ENCODE assay signal across 15 cellular contexts in the genomic region with DNA sequence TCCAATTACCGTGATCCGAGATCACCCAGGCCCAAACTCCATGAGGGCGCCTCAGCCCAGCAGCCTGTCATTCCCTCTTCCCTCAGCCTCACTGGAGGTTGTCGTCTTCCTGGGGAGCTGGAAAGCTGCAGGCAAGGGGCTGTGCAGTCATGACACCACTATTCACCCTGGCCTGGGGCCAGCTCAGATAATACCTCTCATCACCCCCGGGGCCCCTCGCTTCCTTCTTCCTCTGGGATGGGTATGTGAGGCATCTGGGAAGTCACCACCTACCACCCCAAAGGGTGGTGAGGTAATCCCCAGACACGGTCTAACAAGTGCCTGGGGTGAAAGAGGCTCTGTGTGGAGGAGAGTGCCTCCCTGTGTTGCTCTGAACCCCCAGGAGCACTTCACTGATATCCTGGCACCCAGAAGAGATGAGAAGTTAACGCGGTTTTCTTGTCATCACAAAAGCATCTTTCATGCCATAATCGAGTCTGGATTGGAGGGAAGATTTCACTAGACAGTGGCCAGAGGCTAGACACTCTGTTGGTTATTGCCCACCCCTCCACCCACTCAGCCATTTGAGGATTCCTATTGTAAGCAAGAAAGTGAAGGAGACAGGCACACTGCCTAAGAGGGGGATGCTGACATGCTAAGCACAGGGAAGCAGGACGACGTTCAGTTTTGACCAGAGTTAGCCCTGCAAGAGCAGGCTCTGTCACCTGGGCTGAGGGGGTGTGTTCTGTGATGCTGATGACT. TPM values are rescaled to one million over a fixed set of nuclear protein-coding genes. Genes with fewer than 3 reads are reported as not detected.
DNase-seq lines count a peak whose midpoint lies in the region; ATAC-seq and TF ChIP-seq lines count a peak whose summit lies in the region.
"Had no signal": no experiment of that assay in that cellular context is flagged by ENCODE, and none has a peak within 500 bp of the region (broad histone marks: within the 10 kb centered on the region; RNA-seq: fewer than 3 reads in every experiment).

No MANE protein-coding gene starts in this region.

- H3K27ac Mint-ChIP-seq in activated naive CD4-positive, alpha-beta T cell treated with anti-CD3 and anti-CD28 coated beads, Interleukin-2, amount 50 U/mL, for 72 hours = peak overlapping the region; percentile 44 to 55

- H3K9me3 Mint-ChIP-seq in activated naive CD4-positive, alpha-beta T cell treated with anti-CD3 and anti-CD28 coated beads, Interleukin-2, amount 50 U/mL, for 72 hours = no peaks in the 10 kb centered on the region

- H3K4me3 ChIP-seq in fibroblast of villous mesenchyme (ENCODE audit: low read depth, low read length) (no peak overlapping the region), retinal pigment epithelial cell (ENCODE audit: low read length) (no peak overlapping the region)
- H3K4me3 ChIP-seq: gastroesophageal sphincter, vagina had no signal

- ATAC-seq in activated naive CD4-positive, alpha-beta T cell treated with anti-CD3 and anti-CD28 coated beads, Interleukin-2, amount 50 U/mL, for 72 hours = peak in 1 of 2 donors; percentile 16
- ATAC-seq in GM21529 (IDR thresholded peaks at IDR 0.05; ENCODE audit: unreplicated experiment) = no peak
- ATAC-seq: gastroesophageal sphincter, left colon had no signal

- TF ChIP-seq CTCF in fibroblast of villous mesenchyme (IDR thresholded peaks at IDR 0.05; ENCODE audit: insufficient read depth, low read depth, low read length) = no peak
- peak; percentile 5 for TF ChIP-seq CTCF in retinal pigment epithelial cell (conservative IDR thresholded peaks at IDR 0.05; ENCODE audit: low read depth, low read length)

- no peak for DNase-seq in activated naive CD4-positive, alpha-beta T cell treated with anti-CD3 and anti-CD28 coated beads, Interleukin-2, amount 50 U/mL, for 72 hours (ENCODE audit: low spot score in 2 of 2)
- no peak for DNase-seq in activated naive CD4-positive, alpha-beta T cell treated with anti-CD3 and anti-CD28 coated beads, Interleukin-2, amount 50 U/mL, for 16 hours
- DNase-seq in SK-N-DZ (ENCODE audit: low spot score) = peak; percentile 50
- peak; percentile 55 for DNase-seq in fibroblast of villous mesenchyme (ENCODE audit: low read depth)
- DNase-seq in retinal pigment epithelial cell (ENCODE audit: low read depth) = no peak
- DNase-seq in NCI-H774 (lab: John Stamatoyannopoulos, UW) = no peak
- DNase-seq in activated T-cell treated with anti-CD3 and anti-CD28 coated beads for 4 hours = no peak
- DNase-seq: dermis blood vessel endothelial cell; left colon; NCI-H1694 treated with DMSO at 0.1 percent for 48 hours; stimulated activated CD4-positive, alpha-beta T cell treated with anti-CD3 and anti-CD28 coated beads, Interleukin-15, amount 100 ng/mL, for 24 hours; stimulated activated CD8-positive, alpha-beta memory T cell treated with anti-CD3 and anti-CD28 coated beads, Interleukin-4, amount 100 ng/mL, for 48 hours had no signal

- peaks cover 9 to 11% of the 10 kb centered on the region in 2 donors for H3K36me3 Mint-ChIP-seq in activated naive CD4-positive, alpha-beta T cell treated with anti-CD3 and anti-CD28 coated beads, Interleukin-2, amount 50 U/mL, for 72 hours

RNA-seq across cellular contexts. Expression of a gene that starts 18.4 kb away (rescaled TPM):
- total RNA-seq in activated naive CD4-positive, alpha-beta T cell treated with anti-CD3 and anti-CD28 coated beads, Interleukin-2, amount 50 U/mL, for 72 hours = 10 to 100 TPM; 36.6 to 40.4 TPM
- 192 and 282 TPM in 2 replicates for polyA plus RNA-seq in SK-N-DZ (2014; cell fraction: cytosol; rRNA removed)
- 121 and 154 TPM in 2 replicates for polyA plus RNA-seq in SK-N-DZ (2014; cell fraction: nucleus; rRNA removed)
- 29.6 and 34.5 TPM in 2 replicates for total RNA-seq in fibroblast of villous mesenchyme

Comparison
In these comparisons a context has a peak if more than half of its experiments do, and no peak if none do; other contexts are left out.
1. DNase-seq: peak in SK-N-DZ (single experiment) and fibroblast of villous mesenchyme (single experiment); none in activated naive CD4-positive, alpha-beta T cell treated with anti-CD3 and anti-CD28 coated beads, Interleukin-2, amount 50 U/mL, for 72 hours (0 of 2), activated naive CD4-positive, alpha-beta T cell treated with anti-CD3 and anti-CD28 coated beads, Interleukin-2, amount 50 U/mL, for 16 hours (single experiment), retinal pigment epithelial cell (single experiment), NCI-H774 (single experiment) and activated T-cell treated with anti-CD3 and anti-CD28 coated beads for 4 hours (single experiment).